Comparison of ENCODE assay signal across 10 cellular contexts in genomic region chr5:141703133-141703561, GRCh38. TPM values are rescaled to one million over a fixed set of nuclear protein-coding genes. Genes with fewer than 3 reads are reported as not detected.
DNase-seq lines count a peak whose midpoint lies in the region; ATAC-seq and TF ChIP-seq lines count a peak whose summit lies in the region.
"Had no signal": no experiment of that assay in that cellular context is flagged by ENCODE, and none has a peak within 500 bp of the region (broad histone marks: within the 10 kb centered on the region; RNA-seq: fewer than 3 reads in every experiment).

No MANE protein-coding gene starts in this region.

- 10 to 21% methylated on average over 16 of the region's 16 CpGs for WGBS in esophagus, 2 donors

- DNase-seq in G401 (ENCODE audit: low spot score) (peak; percentile 75), PC-9 (no peak), posterior cingulate gyrus (peak in 7 of 10 donors; percentile 29 to 92 (median 61))
- no peak for DNase-seq in stimulated activated CD4-positive, alpha-beta T cell treated with anti-CD3 and anti-CD28 coated beads, Interleukin-12 subunit alpha, Interleukin-12 subunit beta, amount 100 ng/mL, for 4 hours
- DNase-seq in stimulated activated CD4-positive, alpha-beta T cell treated with anti-CD3 and anti-CD28 coated beads, Interleukin-2, amount 100 ng/mL, for 48 hours: no peak
- DNase-seq: uterus had no signal

- H2AFZ ChIP-seq in PC-9: peak overlapping the region; percentile 82

- no peaks in the 10 kb centered on the region for H3K9me3 ChIP-seq in PC-9 (ENCODE audit: insufficient read depth, low read depth)
- H3K9me3 ChIP-seq in esophagus (ENCODE audit: control insufficient read depth in 2 of 2, insufficient read depth in 1 of 2, low read depth in 1 of 2, low read length in 1 of 2): no peaks in the 10 kb centered on the region
- H3K9me3 ChIP-seq: mucosa of descending colon, uterus had no signal

- no peaks in the 10 kb centered on the region for H4K20me1 ChIP-seq in PC-9 (ENCODE audit: insufficient read depth)

- ATAC-seq in GM19452 (IDR thresholded peaks at IDR 0.05; ENCODE audit: unreplicated experiment) (no peak), HG02970 (IDR thresholded peaks at IDR 0.05; ENCODE audit: low FRiP score, unreplicated experiment) (no peak)

- H3K9me2 ChIP-seq in PC-9 (ENCODE audit: insufficient read depth): no peaks in the 10 kb centered on the region

- H3F3A ChIP-seq in PC-9 (ENCODE audit: insufficient read depth, low read depth): 0 out of 2 replicates have a peak, but pooled peaks cover 4% of the 10 kb centered on the region

- H3K4me3 ChIP-seq in PC-9 (peak overlapping the region; percentile 71; the same call in 1 of the 2 replicates), esophagus (ENCODE audit: low read depth in 1 of 2, low read length in 2 of 2) (peak overlapping the region; percentile 36 to 55)
- H3K4me3 ChIP-seq: mucosa of descending colon had no signal

- intact Hi-C loops in PC-9 (cut with micrococcal nuclease; ENCODE audit: unreplicated experiment): no loop called here
- intact Hi-C loops in posterior cingulate gyrus (cut with DNase I): loop anchor here (5.0 kb wide), 2 partner anchors 54 to 124 kb away; no protein-coding TSS in a partner anchor

- H3K79me2 ChIP-seq in PC-9 (ENCODE audit: low read depth): no peaks in the 10 kb centered on the region

- in situ Hi-C loops in G401 (cut with HindIII; ENCODE audit: low sequenced_read_pairs): no loop called here

- no peaks in the 10 kb centered on the region for H3K27me3 ChIP-seq in PC-9 (ENCODE audit: insufficient read depth, low read depth)
- no peaks in the 10 kb centered on the region for H3K27me3 ChIP-seq in esophagus (ENCODE audit: control insufficient read depth in 1 of 2, insufficient read depth in 2 of 2, low read length in 2 of 2)
- H3K27me3 ChIP-seq: uterus had no signal

- CTCF ChIA-PET in PC-9 (lab: Charles Lee): interaction anchor here (0.7 to 1.5 kb wide), 6 partner anchors 10 to 577 kb away, joined by 3 to 26 read pairs (median 4); no protein-coding TSS in a partner anchor

- H3K36me3 ChIP-seq in PC-9 (ENCODE audit: low read depth) (no peaks in the 10 kb centered on the region), esophagus (ENCODE audit: control insufficient read depth in 2 of 2, insufficient read depth in 2 of 2, low read length in 1 of 2) (no peaks in the 10 kb centered on the region)
- H3K36me3 ChIP-seq: uterus had no signal

- peaks cover 44% of the 10 kb centered on the region for H3K4me1 ChIP-seq in PC-9 (replicated peaks; ENCODE audit: insufficient read depth)
- H3K4me1 ChIP-seq in esophagus (ENCODE audit: control insufficient read depth in 2 of 2, insufficient read depth in 2 of 2, low read length in 1 of 2): peaks cover 3 to 7% of the 10 kb centered on the region in 2 donors
- H3K4me1 ChIP-seq: uterus had no signal

- peak overlapping the region; percentile 64 for H3K27ac ChIP-seq in PC-9
- H3K27ac ChIP-seq in esophagus (ENCODE audit: low read depth in 2 of 2, low read length in 1 of 2): no peak overlapping the region

- POLR2A ChIA-PET in PC-9 (lab: Charles Lee; ENCODE audit: unreplicated experiment): no interaction called here

- no TSS peak for BruUV-seq in PC-9 (replicated peaks; lab: Mats Ljungman, UMichigan)

- peak overlapping the region; percentile 98 for H3K4me2 ChIP-seq in PC-9

- TF ChIP-seq CTCF in PC-9 (conservative IDR thresholded peaks at IDR 0.05): no peak

RNA-seq across cellular contexts. Expression of gene ARAP3, which starts 21.1 kb away (rescaled TPM):
- not detected in 2 replicates for total RNA-seq in G401 (2014; rRNA removed; shearing (Covaris generic))
- 25.8 and 28.0 TPM in 2 replicates for total RNA-seq in PC-9 (2021)
- polyA plus RNA-seq in esophagus: 1 to 10 TPM; 2.9 to 4.0 TPM

RNA-seq across cellular contexts. Expression of gene FCHSD1, which starts 51.9 kb away (rescaled TPM):
- total RNA-seq in G401 (2014; rRNA removed; shearing (Covaris generic)): 8.8 and 17.7 TPM in 2 replicates
- total RNA-seq in PC-9 (2021): 36.4 and 36.6 TPM in 2 replicates
- polyA plus RNA-seq in esophagus: 10 to 100 TPM; 10.3 to 16.2 TPM

Comparison
In these comparisons a context has a peak if more than half of its experiments do, and no peak if none do; other contexts are left out.
1. DNase-seq: peak in G401 (single experiment) and posterior cingulate gyrus (7 of 10); none in PC-9 (0 of 2), stimulated activated CD4-positive, alpha-beta T cell treated with anti-CD3 and anti-CD28 coated beads, Interleukin-12 subunit alpha, Interleukin-12 subunit beta, amount 100 ng/mL, for 4 hours (single experiment) and stimulated activated CD4-positive, alpha-beta T cell treated with anti-CD3 and anti-CD28 coated beads, Interleukin-2, amount 100 ng/mL, for 48 hours (0 of 2).
2. RNA of gene ARAP3, which starts 21.1 kb away (total RNA-seq): 25.8 to 28.0 TPM in PC-9; not detected in G401; every median in the first group is over 10 times any median in the second.